ENCODE assay signal across 37 cellular contexts in the genomic region with DNA sequence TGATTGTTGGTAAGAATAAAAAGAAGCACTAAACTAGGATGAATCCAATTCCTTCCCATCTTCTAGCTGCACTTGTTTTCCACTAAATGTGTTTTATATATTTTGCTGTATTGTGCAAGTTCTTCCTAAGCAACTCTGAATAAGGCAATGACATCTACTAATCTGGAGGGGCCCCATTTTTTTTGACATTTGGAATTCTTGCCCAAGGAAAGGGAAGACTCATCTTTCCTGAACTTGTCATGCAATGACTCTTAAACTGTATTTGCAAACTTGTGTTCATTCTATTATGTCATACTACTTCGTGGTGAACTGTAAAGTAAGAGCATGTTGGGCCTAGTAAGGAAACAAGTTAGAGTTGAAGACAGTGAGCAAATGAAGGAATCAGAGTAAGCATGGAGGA. TPM values are rescaled to one million over a fixed set of nuclear protein-coding genes. Genes with fewer than 3 reads are reported as not detected.
"Had no signal": no experiment of that assay in that cellular context is flagged by ENCODE, and none has a peak within 500 bp of the region (broad histone marks: within the 10 kb centered on the region; RNA-seq: fewer than 3 reads in every experiment).

No MANE protein-coding gene starts in this region.

- DNase-seq: activated CD4-positive, alpha-beta memory T cell treated with anti-CD3 and anti-CD28 coated beads, Interleukin-2, amount 10 ng/mL, durations not matched to agents 7 days and 5 days; activated CD4-positive, alpha-beta T cell treated with anti-CD3 and anti-CD28 coated beads for 1 hour; activated CD4-positive, alpha-beta T cell treated with anti-CD3 and anti-CD28 coated beads for 4 hours; activated CD4-positive, alpha-beta T cell treated with anti-CD3 and anti-CD28 coated beads, Interleukin-2, amount 10 ng/mL, durations not matched to agents 7 days and 5 days; activated CD4-positive, alpha-beta T cell treated with anti-CD3 and anti-CD28 coated beads, Interleukin-2, amount 50 U/mL, for 4 hours; activated CD8-positive, alpha-beta memory T cell treated with anti-CD3 and anti-CD28 coated beads, Interleukin-2, amount 50 U/mL, for 48 hours; activated gamma-delta T cell; activated naive CD4-positive, alpha-beta T cell; activated naive CD4-positive, alpha-beta T cell treated with anti-CD3 and anti-CD28 coated beads, Interleukin-2, amount 10 ng/mL, durations not matched to agents 7 days and 5 days; activated naive CD8-positive, alpha-beta T cell treated with anti-CD3 and anti-CD28 coated beads, Interleukin-2, amount 10 ng/mL, durations not matched to agents 7 days and 5 days; activated T-cell treated with anti-CD3 and anti-CD28 coated beads for 4 hours; activated T-cell treated with anti-CD3 and anti-CD28 coated beads, Interleukin-2, amount 50 U/mL, for 24 hours; activated T-cell treated with anti-CD3 and anti-CD28 coated beads, Interleukin-2, amount 50 U/mL, for 72 hours; amniotic stem cell; anterior cingulate cortex; brain microvascular endothelial cell; dorsolateral prefrontal cortex; effector memory CD4-positive, alpha-beta T cell; endodermal cell; foreskin melanocyte; heart right ventricle; T-cell; T1000 had no signal

- H3K9me3 Mint-ChIP-seq: activated CD4-positive, alpha-beta memory T cell treated with anti-CD3 and anti-CD28 coated beads, Interleukin-2, amount 10 ng/mL, durations not matched to agents 7 days and 5 days; activated CD4-positive, alpha-beta T cell treated with anti-CD3 and anti-CD28 coated beads, Interleukin-2, amount 10 ng/mL, durations not matched to agents 7 days and 5 days; activated naive CD4-positive, alpha-beta T cell treated with anti-CD3 and anti-CD28 coated beads, Interleukin-2, amount 10 ng/mL, durations not matched to agents 7 days and 5 days; activated naive CD8-positive, alpha-beta T cell treated with anti-CD3 and anti-CD28 coated beads, Interleukin-2, amount 10 ng/mL, durations not matched to agents 7 days and 5 days; activated T-cell treated with anti-CD3 and anti-CD28 coated beads, Interleukin-2, amount 50 U/mL, for 24 hours; activated T-cell treated with anti-CD3 and anti-CD28 coated beads, Interleukin-2, amount 50 U/mL, for 72 hours; central memory CD8-positive, alpha-beta T cell; endodermal cell; T-helper 1 cell treated with Interleukin-12 subunit alpha and Interleukin-12 subunit beta and Interleukin-4 antibody, amounts not matched to agents 30 μg/mL and 1 μg/mL, for 36 hours; T-helper 2 cell treated with Interferon-gamma antibody and Interleukin-4, amounts not matched to agents 5 μg/mL and 100 μg/mL, for 36 hours had no signal

- H3K27me3 Mint-ChIP-seq: activated CD4-positive, alpha-beta memory T cell treated with anti-CD3 and anti-CD28 coated beads, Interleukin-2, amount 10 ng/mL, durations not matched to agents 7 days and 5 days; activated CD4-positive, alpha-beta T cell treated with anti-CD3 and anti-CD28 coated beads, Interleukin-2, amount 10 ng/mL, durations not matched to agents 7 days and 5 days; activated naive CD4-positive, alpha-beta T cell treated with anti-CD3 and anti-CD28 coated beads, Interleukin-2, amount 10 ng/mL, durations not matched to agents 7 days and 5 days; activated naive CD8-positive, alpha-beta T cell treated with anti-CD3 and anti-CD28 coated beads, Interleukin-2, amount 10 ng/mL, durations not matched to agents 7 days and 5 days; activated T-cell treated with anti-CD3 and anti-CD28 coated beads, Interleukin-2, amount 50 U/mL, for 24 hours; central memory CD8-positive, alpha-beta T cell; dendritic cell treated with granulocyte-macrophage colony-stimulating factor and Interleukin-4, amounts not matched to agents 40 ng/mL and 50 ng/mL, for 4 days; T-cell had no signal

- H3K4me1 ChIP-seq: gastroesophageal sphincter had no signal

- H3K27ac Mint-ChIP-seq: activated CD4-positive, alpha-beta memory T cell treated with anti-CD3 and anti-CD28 coated beads, Interleukin-2, amount 10 ng/mL, durations not matched to agents 7 days and 5 days; activated CD4-positive, alpha-beta T cell treated with anti-CD3 and anti-CD28 coated beads, Interleukin-2, amount 10 ng/mL, durations not matched to agents 7 days and 5 days; activated naive CD4-positive, alpha-beta T cell treated with anti-CD3 and anti-CD28 coated beads, Interleukin-2, amount 10 ng/mL, durations not matched to agents 7 days and 5 days; activated naive CD4-positive, alpha-beta T cell treated with anti-CD3 and anti-CD28 coated beads, Interleukin-2, amount 50 U/mL, for 72 hours; activated naive CD8-positive, alpha-beta T cell treated with anti-CD3 and anti-CD28 coated beads, Interleukin-2, amount 10 ng/mL, durations not matched to agents 7 days and 5 days; activated T-cell treated with anti-CD3 and anti-CD28 coated beads, Interleukin-2, amount 50 U/mL, for 24 hours; activated T-cell treated with anti-CD3 and anti-CD28 coated beads, Interleukin-2, amount 50 U/mL, for 72 hours; dendritic cell treated with granulocyte-macrophage colony-stimulating factor and Interleukin-4, amounts not matched to agents 40 ng/mL and 50 ng/mL, for 4 days; endodermal cell; T-cell; T-helper 1 cell treated with Interleukin-12 subunit alpha and Interleukin-12 subunit beta and Interleukin-4 antibody, amounts not matched to agents 30 μg/mL and 1 μg/mL, for 36 hours; T-helper 2 cell treated with Interferon-gamma antibody and Interleukin-4, amounts not matched to agents 5 μg/mL and 100 μg/mL, for 36 hours had no signal

- H3K27me3 ChIP-seq: brain microvascular endothelial cell, dorsolateral prefrontal cortex, gastroesophageal sphincter, heart right ventricle had no signal

- H3K4me3 ChIP-seq: coronary artery, dorsolateral prefrontal cortex, gastroesophageal sphincter, heart right ventricle had no signal

- H3K4me1 Mint-ChIP-seq: activated CD4-positive, alpha-beta memory T cell treated with anti-CD3 and anti-CD28 coated beads, Interleukin-2, amount 10 ng/mL, durations not matched to agents 7 days and 5 days; activated CD4-positive, alpha-beta T cell treated with anti-CD3 and anti-CD28 coated beads, Interleukin-2, amount 10 ng/mL, durations not matched to agents 7 days and 5 days; activated naive CD4-positive, alpha-beta T cell treated with anti-CD3 and anti-CD28 coated beads, Interleukin-2, amount 10 ng/mL, durations not matched to agents 7 days and 5 days; activated naive CD8-positive, alpha-beta T cell treated with anti-CD3 and anti-CD28 coated beads, Interleukin-2, amount 10 ng/mL, durations not matched to agents 7 days and 5 days; central memory CD8-positive, alpha-beta T cell; endodermal cell; T-cell had no signal

- H3K4me3 Mint-ChIP-seq: activated CD4-positive, alpha-beta memory T cell treated with anti-CD3 and anti-CD28 coated beads, Interleukin-2, amount 10 ng/mL, durations not matched to agents 7 days and 5 days; activated CD4-positive, alpha-beta T cell treated with anti-CD3 and anti-CD28 coated beads, Interleukin-2, amount 10 ng/mL, durations not matched to agents 7 days and 5 days; activated naive CD4-positive, alpha-beta T cell treated with anti-CD3 and anti-CD28 coated beads, Interleukin-2, amount 10 ng/mL, durations not matched to agents 7 days and 5 days; activated naive CD8-positive, alpha-beta T cell treated with anti-CD3 and anti-CD28 coated beads, Interleukin-2, amount 10 ng/mL, durations not matched to agents 7 days and 5 days; activated T-cell treated with anti-CD3 and anti-CD28 coated beads, Interleukin-2, amount 50 U/mL, for 24 hours; activated T-cell treated with anti-CD3 and anti-CD28 coated beads, Interleukin-2, amount 50 U/mL, for 72 hours; central memory CD8-positive, alpha-beta T cell; dendritic cell treated with granulocyte-macrophage colony-stimulating factor and Interleukin-4, amounts not matched to agents 40 ng/mL and 50 ng/mL, for 4 days; endodermal cell; T-cell; T-helper 1 cell treated with Interleukin-12 subunit alpha and Interleukin-12 subunit beta and Interleukin-4 antibody, amounts not matched to agents 30 μg/mL and 1 μg/mL, for 36 hours; T-helper 2 cell treated with Interferon-gamma antibody and Interleukin-4, amounts not matched to agents 5 μg/mL and 100 μg/mL, for 36 hours had no signal

- H3K36me3 ChIP-seq: brain microvascular endothelial cell, gastroesophageal sphincter, heart right ventricle had no signal

- H3K36me3 Mint-ChIP-seq: activated naive CD4-positive, alpha-beta T cell treated with anti-CD3 and anti-CD28 coated beads, Interleukin-2, amount 10 ng/mL, durations not matched to agents 7 days and 5 days; activated naive CD4-positive, alpha-beta T cell treated with anti-CD3 and anti-CD28 coated beads, Interleukin-2, amount 50 U/mL, for 72 hours; activated naive CD8-positive, alpha-beta T cell treated with anti-CD3 and anti-CD28 coated beads, Interleukin-2, amount 10 ng/mL, durations not matched to agents 7 days and 5 days; T-cell had no signal

- H3K9me3 ChIP-seq: gastroesophageal sphincter, heart right ventricle had no signal

- ATAC-seq: activated naive CD4-positive, alpha-beta T cell treated with anti-CD3 and anti-CD28 coated beads, Interleukin-2, amount 50 U/mL, for 72 hours; activated T-cell treated with anti-CD3 and anti-CD28 coated beads, Interleukin-2, amount 50 U/mL, for 72 hours; esophagus mucosa; gastroesophageal sphincter; heart right ventricle; T-cell had no signal

- H3K27ac ChIP-seq: brain microvascular endothelial cell, coronary artery, dorsolateral prefrontal cortex, gastroesophageal sphincter, heart right ventricle had no signal

RNA-seq across cellular contexts. Expression of gene FREM3, which starts 45.9 kb away (rescaled TPM):
- total RNA-seq: activated CD4-positive, alpha-beta memory T cell treated with anti-CD3 and anti-CD28 coated beads, Interleukin-2, amount 10 ng/mL, durations not matched to agents 7 days and 5 days; activated CD4-positive, alpha-beta T cell treated with anti-CD3 and anti-CD28 coated beads, Interleukin-2, amount 10 ng/mL, durations not matched to agents 7 days and 5 days; activated naive CD4-positive, alpha-beta T cell treated with anti-CD3 and anti-CD28 coated beads, Interleukin-2, amount 50 U/mL, for 72 hours; activated naive CD8-positive, alpha-beta T cell treated with anti-CD3 and anti-CD28 coated beads, Interleukin-2, amount 10 ng/mL, durations not matched to agents 7 days and 5 days; activated T-cell treated with anti-CD3 and anti-CD28 coated beads, Interleukin-2, amount 50 U/mL, for 72 hours; astrocyte; bronchial epithelial cell; cardiac septum; epithelial cell of proximal tubule; esophagus mucosa; fibroblast of villous mesenchyme; glomerular endothelial cell had no signal
